In the genomic region with DNA sequence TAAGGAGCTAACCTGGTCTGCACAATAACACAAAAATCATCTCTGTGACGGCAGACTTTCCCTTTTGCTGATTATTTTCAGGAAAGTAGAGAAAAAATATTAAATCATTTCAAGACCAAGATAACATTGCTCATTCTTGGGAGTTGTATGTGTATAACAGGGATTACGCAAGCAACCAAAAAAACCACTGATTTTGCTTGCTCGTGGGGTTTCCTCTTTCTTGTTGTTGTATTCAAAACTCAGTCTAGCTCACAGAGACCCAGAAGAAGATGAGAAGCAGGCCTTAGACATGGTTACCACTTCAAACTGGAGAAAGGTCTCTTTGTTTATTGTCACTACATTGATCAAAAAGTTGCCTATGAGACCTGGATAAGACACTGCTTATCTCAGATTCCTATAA, we compare ENCODE assay signal across 8 cellular contexts. TPM values are rescaled to one million over a fixed set of nuclear protein-coding genes. Genes with fewer than 3 reads are reported as not detected.
DNase-seq lines count a peak whose midpoint lies in the region; ATAC-seq and TF ChIP-seq lines count a peak whose summit lies in the region.

No MANE protein-coding gene starts in this region.

- peaks cover 79% of the 10 kb centered on the region for H3K4me1 Mint-ChIP-seq in activated T-cell treated with anti-CD3 and anti-CD28 coated beads, Interleukin-2, amount 50 U/mL, for 72 hours (ENCODE audit: low read depth)
- peaks cover 78% of the 10 kb centered on the region for H3K4me1 Mint-ChIP-seq in stimulated activated naive CD8-positive, alpha-beta T cell treated with anti-CD3 and anti-CD28 coated beads, Interleukin-15, Interleukin-2, amounts not matched to agents 100 ng/mL and 50 ng/mL, for 24 hours (ENCODE audit: low read depth)
- peaks cover 5 to 13% of the 10 kb centered on the region in 2 experiments for H3K4me1 Mint-ChIP-seq in H9

- no peaks in the 10 kb centered on the region for H3K27me3 ChIP-seq in colonic mucosa
- no peaks in the 10 kb centered on the region for H3K27me3 ChIP-seq in H9 (ENCODE audit: insufficient read depth, low read length)

- H3K9me3 Mint-ChIP-seq in activated T-cell treated with anti-CD3 and anti-CD28 coated beads, Interleukin-2, amount 50 U/mL, for 72 hours, result no peaks in the 10 kb centered on the region
- H3K9me3 Mint-ChIP-seq in stimulated activated naive CD8-positive, alpha-beta T cell treated with anti-CD3 and anti-CD28 coated beads, Interleukin-15, Interleukin-2, amounts not matched to agents 100 ng/mL and 50 ng/mL, for 24 hours, result no peaks in the 10 kb centered on the region
- H3K9me3 Mint-ChIP-seq in H9, result no peaks in the 10 kb centered on the region

- H2BK20ac ChIP-seq in H9 (ENCODE audit: low read depth, low read length, poor library complexity, severe bottlenecking), result no peak overlapping the region

- TF ChIP-seq CTCF in colonic mucosa (IDR thresholded peaks at IDR 0.05) (no peak), H9 (conservative IDR thresholded peaks at IDR 0.05) (no peak)

- peak overlapping the region; percentile 58 for H3K27ac Mint-ChIP-seq in activated T-cell treated with anti-CD3 and anti-CD28 coated beads, Interleukin-2, amount 50 U/mL, for 72 hours
- H3K27ac Mint-ChIP-seq in stimulated activated naive CD8-positive, alpha-beta T cell treated with anti-CD3 and anti-CD28 coated beads, Interleukin-15, Interleukin-2, amounts not matched to agents 100 ng/mL and 50 ng/mL, for 24 hours, result peak overlapping the region; percentile 77
- H3K27ac Mint-ChIP-seq in H9, result no peak overlapping the region

- no peak overlapping the region for H3K18ac ChIP-seq in H9 (ENCODE audit: insufficient read length, low read depth, low read length)

- H4K5ac ChIP-seq in H9 (ENCODE audit: insufficient read length, low read depth, low read length), result no peak overlapping the region

- H2BK15ac ChIP-seq in H9 (ENCODE audit: low read depth, low read length), result no peak overlapping the region

- H3K27ac ChIP-seq in colonic mucosa (peak overlapping the region; percentile 28), H9 (ENCODE audit: insufficient read length, low read depth, low read length) (no peak overlapping the region)

- no peaks in the 10 kb centered on the region for H3K79me2 ChIP-seq in H9 (ENCODE audit: insufficient read depth, low read length)

- H2AK5ac ChIP-seq in H9 (ENCODE audit: insufficient read length, low read length), result no peak overlapping the region

- no peak overlapping the region for H3K56ac ChIP-seq in H9 (ENCODE audit: insufficient read length, low read depth, low read length)

- H3K4me3 Mint-ChIP-seq in activated T-cell treated with anti-CD3 and anti-CD28 coated beads, Interleukin-2, amount 50 U/mL, for 72 hours, result peak overlapping the region; percentile 31 to 57
- H3K4me3 Mint-ChIP-seq in stimulated activated naive CD8-positive, alpha-beta T cell treated with anti-CD3 and anti-CD28 coated beads, Interleukin-15, Interleukin-2, amounts not matched to agents 100 ng/mL and 50 ng/mL, for 24 hours, result peak overlapping the region; percentile 42
- no peak overlapping the region for H3K4me3 Mint-ChIP-seq in H9

- H3K36me3 Mint-ChIP-seq in activated T-cell treated with anti-CD3 and anti-CD28 coated beads, Interleukin-2, amount 50 U/mL, for 72 hours (ENCODE audit: insufficient read depth in 2 of 2), result peaks cover 2 to 5% of the 10 kb centered on the region in 2 donors
- H3K36me3 Mint-ChIP-seq in stimulated activated naive CD8-positive, alpha-beta T cell treated with anti-CD3 and anti-CD28 coated beads, Interleukin-15, Interleukin-2, amounts not matched to agents 100 ng/mL and 50 ng/mL, for 24 hours (ENCODE audit: low read depth), result peaks cover 7% of the 10 kb centered on the region
- no peaks in the 10 kb centered on the region for H3K36me3 Mint-ChIP-seq in H9 (ENCODE audit: insufficient read depth in 1 of 3, low read depth in 3 of 3)

- H4K91ac ChIP-seq in H9 (ENCODE audit: insufficient read length, low read depth, low read length), result no peak overlapping the region

- no peak overlapping the region for H2BK12ac ChIP-seq in H9 (ENCODE audit: insufficient read length, low read depth, low read length)

- H3K27me3 Mint-ChIP-seq in activated T-cell treated with anti-CD3 and anti-CD28 coated beads, Interleukin-2, amount 50 U/mL, for 72 hours (ENCODE audit: low read depth), result peaks cover 14% of the 10 kb centered on the region
- H3K27me3 Mint-ChIP-seq in stimulated activated naive CD8-positive, alpha-beta T cell treated with anti-CD3 and anti-CD28 coated beads, Interleukin-15, Interleukin-2, amounts not matched to agents 100 ng/mL and 50 ng/mL, for 24 hours, result no peaks in the 10 kb centered on the region
- no peaks in the 10 kb centered on the region for H3K27me3 Mint-ChIP-seq in H9 (ENCODE audit: low read depth)

- H2AFZ ChIP-seq in H9 (ENCODE audit: low read length), result no peak overlapping the region

- H2BK5ac ChIP-seq in H9 (ENCODE audit: insufficient read length, low read length), result no peak overlapping the region

- no peaks in the 10 kb centered on the region for H3K23me2 ChIP-seq in H9 (ENCODE audit: insufficient read length, low read depth, low read length, poor library complexity, severe bottlenecking)

- no peak overlapping the region for H3K4ac ChIP-seq in H9 (ENCODE audit: low read depth, low read length)

- no peak overlapping the region for H3K14ac ChIP-seq in H9 (ENCODE audit: insufficient read depth, low read length)

- H3K4me1 ChIP-seq in colonic mucosa, result no peaks in the 10 kb centered on the region
- peaks cover 3% of the 10 kb centered on the region; the same call in 1 of the 2 replicates for H3K4me1 ChIP-seq in H9 (ENCODE audit: insufficient read depth, low read length)

- ATAC-seq in activated T-cell treated with anti-CD3 and anti-CD28 coated beads, Interleukin-2, amount 50 U/mL, for 72 hours (replicated peaks in 1 of 2), result peak; percentile 53 to 57

- no peak overlapping the region for H3K4me3 ChIP-seq in colonic mucosa

- no peak overlapping the region for H3K9ac ChIP-seq in colonic mucosa (ENCODE audit: low read depth in 2 of 2, low read length in 2 of 2)
- no peak overlapping the region for H3K9ac ChIP-seq in H9 (ENCODE audit: extremely low read depth, insufficient read length, low read length)

- H4K20me1 ChIP-seq in H9 (ENCODE audit: control insufficient read depth, insufficient read depth, insufficient read length), result no peaks in the 10 kb centered on the region

- no peak overlapping the region for H3K4me2 ChIP-seq in H9 (ENCODE audit: insufficient read depth, insufficient read length, low read length)

- DNase-seq in activated T-cell treated with anti-CD3 and anti-CD28 coated beads, Interleukin-2, amount 50 U/mL, for 72 hours, result peak; percentile 58
- DNase-seq in activated T-cell treated with anti-CD3 and anti-CD28 coated beads for 4 hours, result no peak
- peak; percentile 53 for DNase-seq in LHCN-M2 (ENCODE audit: low read depth)
- DNase-seq in colonic mucosa, result no peak
- DNase-seq in NCI-H2081 (lab: John Stamatoyannopoulos, UW), result no peak
- no peak for DNase-seq in H9
- DNase-seq in NCI-H345 treated with DMSO at 0.1 percent for 48 hours (lab: John Stamatoyannopoulos, UW; ENCODE audit: unreplicated experiment), result no peak

- no peak overlapping the region for H2BK120ac ChIP-seq in H9 (ENCODE audit: low read depth, low read length, poor library complexity, severe bottlenecking)

- no peak overlapping the region for H4K8ac ChIP-seq in H9 (replicated peaks; ENCODE audit: insufficient read length, low read depth, low read length)

- no peaks in the 10 kb centered on the region for H3K36me3 ChIP-seq in colonic mucosa

- WGBS in H9 (ENCODE audit: extremely low coverage, insufficient read length, low lambda C conversion rate), result no CpG with 5 or more reads among the region's 3 CpGs

- no peaks in the 10 kb centered on the region for H3K79me1 ChIP-seq in H9 (ENCODE audit: insufficient read depth, low read depth, low read length, poor library complexity, severe bottlenecking)

- no peak overlapping the region for H3T11ph ChIP-seq in H9 (ENCODE audit: low read length)

- intact Hi-C loops in colonic mucosa (cut with DNase I), result no loop called here

- H3K9me3 ChIP-seq in colonic mucosa (no peaks in the 10 kb centered on the region), H9 (ENCODE audit: control insufficient read depth, low read depth, low read length) (no peaks in the 10 kb centered on the region)

- H3K23ac ChIP-seq in H9 (ENCODE audit: insufficient read length, low read depth, low read length), result no peak overlapping the region

RNA-seq across cellular contexts. Expression of a gene that starts 2.2 kb away (rescaled TPM):
- total RNA-seq in activated T-cell treated with anti-CD3 and anti-CD28 coated beads, Interleukin-2, amount 50 U/mL, for 72 hours, result 1 to 10 TPM; 6.3 to 10.0 TPM
- total RNA-seq in LHCN-M2 (2014; rRNA removed), result 56.1 and 60.3 TPM in 2 replicates
- 73.7 TPM for polyA plus RNA-seq in LHCN-M2 (2012)
- 10 to 100 TPM in 1 of 2 donors, 1 to 10 TPM in 1; 1.8 to 11.0 TPM for total RNA-seq in colonic mucosa
- total RNA-seq in H9 (2021), result 0.09 and 0.13 TPM in 2 replicates

RNA-seq across cellular contexts. Expression of a gene that starts 33.0 kb away (rescaled TPM):
- total RNA-seq in activated T-cell treated with anti-CD3 and anti-CD28 coated beads, Interleukin-2, amount 50 U/mL, for 72 hours, result 10 to 100 TPM; 78.2 to 80.1 TPM
- 46.6 and 52.7 TPM in 2 replicates for total RNA-seq in LHCN-M2 (2014; rRNA removed)
- polyA plus RNA-seq in LHCN-M2 (2012), result 19.1 TPM
- total RNA-seq in colonic mucosa, result 10 to 100 TPM; 32.8 to 33.2 TPM
- 88.9 and 92.2 TPM in 2 replicates for total RNA-seq in H9 (2021)

Comparison
In these comparisons a context has a peak if more than half of its experiments do, and no peak if none do; other contexts are left out.
1. DNase-seq: peak in activated T-cell treated with anti-CD3 and anti-CD28 coated beads, Interleukin-2, amount 50 U/mL, for 72 hours (2 of 2) and LHCN-M2 (single experiment); none in activated T-cell treated with anti-CD3 and anti-CD28 coated beads for 4 hours (single experiment), colonic mucosa (single experiment), NCI-H2081 (0 of 2), H9 (single experiment) and NCI-H345 treated with DMSO at 0.1 percent for 48 hours (single experiment).
2. H3K27ac Mint-ChIP-seq: peak in activated T-cell treated with anti-CD3 and anti-CD28 coated beads, Interleukin-2, amount 50 U/mL, for 72 hours (single experiment) and stimulated activated naive CD8-positive, alpha-beta T cell treated with anti-CD3 and anti-CD28 coated beads, Interleukin-15, Interleukin-2, amounts not matched to agents 100 ng/mL and 50 ng/mL, for 24 hours (single experiment); none in H9 (0 of 3).
3. H3K4me3 Mint-ChIP-seq: peak in activated T-cell treated with anti-CD3 and anti-CD28 coated beads, Interleukin-2, amount 50 U/mL, for 72 hours (2 of 2) and stimulated activated naive CD8-positive, alpha-beta T cell treated with anti-CD3 and anti-CD28 coated beads, Interleukin-15, Interleukin-2, amounts not matched to agents 100 ng/mL and 50 ng/mL, for 24 hours (single experiment); none in H9 (0 of 2).